1 cellular context compared by ENCODE assay signal in the genomic region with DNA sequence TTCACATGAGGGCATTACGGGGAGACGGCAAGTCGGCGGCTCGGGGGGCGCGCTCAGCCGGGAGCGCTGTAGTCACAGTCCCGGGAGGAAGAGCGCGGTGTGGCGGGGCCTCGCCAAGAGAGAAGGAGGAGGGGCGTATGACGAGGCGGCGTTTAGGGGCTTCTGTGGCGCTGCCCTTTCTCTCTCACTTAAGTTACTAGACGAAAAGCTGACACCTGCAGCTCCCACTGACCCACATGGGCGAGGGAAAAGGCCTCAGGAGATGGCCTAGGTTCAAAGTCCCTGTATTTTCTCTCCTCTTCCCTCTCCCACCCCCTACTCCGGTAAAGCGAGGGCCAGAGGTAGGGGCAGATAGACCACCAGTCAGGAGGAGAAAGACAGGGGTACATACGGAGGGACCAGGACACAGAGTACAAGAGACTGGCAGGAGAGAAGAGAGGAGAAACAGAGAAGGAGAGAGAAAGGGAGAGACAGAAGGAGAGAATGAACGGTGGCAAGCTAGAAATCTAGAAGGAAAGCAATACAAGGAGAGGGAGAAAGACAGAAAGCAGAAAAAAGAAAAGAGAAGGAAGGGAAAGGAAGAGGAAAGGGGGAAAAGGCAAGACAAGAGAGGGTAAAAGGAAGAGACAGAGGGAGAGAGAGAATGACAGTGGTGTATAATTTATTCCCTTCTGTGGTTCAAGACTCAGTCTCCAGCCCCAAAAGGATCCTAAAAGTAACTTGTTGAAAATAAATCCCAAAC.
TF ChIP-seq lines count a peak whose summit lies in the region.

No MANE protein-coding gene starts in this region.

TF ChIP-seq in K562, 482 proteins besides CTCF, POLR2A, EP300 and RAD21:
- TF ChIP-seq CBX5 (IDR thresholded peaks at IDR 0.05; ENCODE audit: borderline replicate concordance, low read depth): no peak
- TF ChIP-seq MCM3 (IDR thresholded peaks at IDR 0.05): peak; percentile 39; the same call in 1 of the 2 replicates
